In genomic region chr10:100043344-100043743, GRCh38 we compare ENCODE assay signal across 12 cellular contexts. TPM values are rescaled to one million over a fixed set of nuclear protein-coding genes. Genes with fewer than 3 reads are reported as not detected.
DNase-seq lines count a peak whose midpoint lies in the region; ATAC-seq, FAIRE-seq and TF ChIP-seq lines count a peak whose summit lies in the region.
"Had no signal": no experiment of that assay in that cellular context is flagged by ENCODE, and none has a peak within 500 bp of the region (broad histone marks: within the 10 kb centered on the region; RNA-seq: fewer than 3 reads in every experiment).

No MANE protein-coding gene starts in this region.

- no peaks in the 10 kb centered on the region for H3K9me3 Mint-ChIP-seq in naive thymus-derived CD8-positive, alpha-beta T cell
- H3K9me3 Mint-ChIP-seq: activated T-cell treated with anti-CD3 and anti-CD28 coated beads, Interleukin-2, amount 50 U/mL, for 4 hours; T-helper 1 cell treated with Interleukin-12 subunit alpha and Interleukin-12 subunit beta and Interleukin-4 antibody, amounts not matched to agents 30 μg/mL and 1 μg/mL, for 36 hours had no signal

- TF ChIP-seq POLR2A in sigmoid colon (IDR thresholded peaks at IDR 0.05) = no peak

- H3K36me3 Mint-ChIP-seq in naive thymus-derived CD8-positive, alpha-beta T cell = no peaks in the 10 kb centered on the region

- WGBS in sigmoid colon, 2 donors = 66 to 81% methylated on average over 2 of the region's 2 CpGs

- H3K27ac ChIP-seq in sigmoid colon (peak overlapping the region; percentile 38 to 61 (median 48)), SJCRH30 (no peak overlapping the region)

- TF ChIP-seq CTCF in sigmoid colon (IDR thresholded peaks at IDR 0.05) = no peak

- H3K36me3 ChIP-seq in sigmoid colon (no peaks in the 10 kb centered on the region), SJCRH30 (no peaks in the 10 kb centered on the region)

- intact Hi-C loops in sigmoid colon (cut with DNase I) = no loop called here

- no peaks in the 10 kb centered on the region for H3K9me3 ChIP-seq in sigmoid colon
- no peaks in the 10 kb centered on the region for H3K9me3 ChIP-seq in SJCRH30 (replicated peaks)
- H3K9me3 ChIP-seq: right lobe of liver had no signal

- H3K27ac Mint-ChIP-seq in naive thymus-derived CD8-positive, alpha-beta T cell = peak overlapping the region in 1 of 10 donors; percentile 15
- H3K27ac Mint-ChIP-seq: T-helper 1 cell treated with Interleukin-12 subunit alpha and Interleukin-12 subunit beta and Interleukin-4 antibody, amounts not matched to agents 30 μg/mL and 1 μg/mL, for 36 hours had no signal

- peaks cover 0 to 2% (median 0%) of the 10 kb centered on the region in 4 donors for H3K4me1 Mint-ChIP-seq in naive thymus-derived CD8-positive, alpha-beta T cell

- FAIRE-seq in HTR-8/SVneo (lab: Jason Lieb, UNC) = no peak

- TF ChIP-seq EP300 in sigmoid colon (IDR thresholded peaks at IDR 0.05) = no peak

- peak; percentile 34 for DNase-seq in EL
- DNase-seq in HTR-8/SVneo (ENCODE audit: insufficient read length, low spot score) = peak; percentile 51
- DNase-seq in dermis blood vessel endothelial cell = peak; percentile 36
- no peak for DNase-seq in sigmoid colon
- no peak for DNase-seq in NCI-H1417 (lab: John Stamatoyannopoulos, UW)
- no peak for DNase-seq in naive thymus-derived CD8-positive, alpha-beta T cell
- no peak for DNase-seq in SJCRH30
- DNase-seq: activated T-cell treated with anti-CD3 and anti-CD28 coated beads, Interleukin-2, amount 50 U/mL, for 4 hours; NCI-H1694; right lobe of liver had no signal

- H3K4me1 ChIP-seq in sigmoid colon (peaks cover 0 to 9% (median 2%) of the 10 kb centered on the region in 4 donors), SJCRH30 (no peaks in the 10 kb centered on the region; the same call in 1 of the 2 replicates)

- no peak overlapping the region for H3K4me3 Mint-ChIP-seq in naive thymus-derived CD8-positive, alpha-beta T cell
- H3K4me3 Mint-ChIP-seq: activated T-cell treated with anti-CD3 and anti-CD28 coated beads, Interleukin-2, amount 50 U/mL, for 4 hours; T-helper 1 cell treated with Interleukin-12 subunit alpha and Interleukin-12 subunit beta and Interleukin-4 antibody, amounts not matched to agents 30 μg/mL and 1 μg/mL, for 36 hours had no signal

- H3K27me3 ChIP-seq in sigmoid colon = no peaks in the 10 kb centered on the region
- H3K27me3 ChIP-seq in SJCRH30 = no peaks in the 10 kb centered on the region
- H3K27me3 ChIP-seq: right lobe of liver had no signal

- no peak for ATAC-seq in naive thymus-derived CD8-positive, alpha-beta T cell

- POLR2A ChIA-PET in naive thymus-derived CD8-positive, alpha-beta T cell (lab: Charles Lee) = no interaction called here

- H3K27me3 Mint-ChIP-seq in naive thymus-derived CD8-positive, alpha-beta T cell = peaks cover 0 to 15% (median 3%) of the 10 kb centered on the region in 5 donors

- H3K4me3 ChIP-seq in sigmoid colon = no peak overlapping the region
- H3K4me3 ChIP-seq in SJCRH30 = no peak overlapping the region
- H3K4me3 ChIP-seq: right lobe of liver had no signal

RNA-seq across cellular contexts. Expression of gene DNMBP, which starts 33.6 kb away (rescaled TPM):
- total RNA-seq in dermis blood vessel endothelial cell (39.5 and 46.6 TPM in 2 replicates), sigmoid colon (10 to 100 TPM; 15.0 to 21.6 (median 16.0) TPM)
- 10 to 100 TPM; 18.6 to 21.2 (median 19.9) TPM for polyA plus RNA-seq in sigmoid colon
- 1 to 10 TPM; 5.8 to 6.5 TPM for total RNA-seq in naive thymus-derived CD8-positive, alpha-beta T cell
- 1 to 10 TPM in 2 of 3 donors, under 1 TPM in 1; 0.59 to 1.6 (median 1.1) TPM for polyA plus RNA-seq in naive thymus-derived CD8-positive, alpha-beta T cell
- 6.4 and 6.9 TPM in 2 replicates for total RNA-seq in SJCRH30 (2014; rRNA removed; shearing (Covaris generic))

RNA-seq across cellular contexts. Expression of gene CPN1, which starts 38.3 kb away (rescaled TPM):
- total RNA-seq in dermis blood vessel endothelial cell (not detected in 2 replicates), sigmoid colon (not detected)
- under 1 TPM in 1 of 3 donors, not detected in 2; 0.60 TPM for polyA plus RNA-seq in sigmoid colon
- total RNA-seq in naive thymus-derived CD8-positive, alpha-beta T cell = not detected
- polyA plus RNA-seq in naive thymus-derived CD8-positive, alpha-beta T cell = not detected
- total RNA-seq in SJCRH30 (2014; rRNA removed; shearing (Covaris generic)) = not detected in 2 replicates
- total RNA-seq: activated T-cell treated with anti-CD3 and anti-CD28 coated beads, Interleukin-2, amount 50 U/mL, for 4 hours; dermis microvascular lymphatic vessel endothelial cell had no signal

Comparison
In these comparisons a context has a peak if more than half of its experiments do, and no peak if none do; other contexts are left out.
1. DNase-seq: peak in EL (single experiment), HTR-8/SVneo (single experiment) and dermis blood vessel endothelial cell (single experiment); none in sigmoid colon (single experiment), NCI-H1417 (0 of 3), naive thymus-derived CD8-positive, alpha-beta T cell (0 of 10) and SJCRH30 (0 of 2).